In genomic region chr15:70646169-70646568, GRCh38 we compare ENCODE assay signal across 35 cellular contexts.
"Had no signal": no experiment of that assay in that cellular context is flagged by ENCODE, and none has a peak within 500 bp of the region (broad histone marks: within the 10 kb centered on the region; RNA-seq: fewer than 3 reads in every experiment).

No MANE protein-coding gene starts in this region.

- ATAC-seq: activated CD8-positive, alpha-beta T cell treated with anti-CD3 and anti-CD28 coated beads for 36 hours; activated naive CD4-positive, alpha-beta T cell treated with anti-CD3 and anti-CD28 coated beads, Interleukin-2, amount 50 U/mL, for 72 hours; activated T-cell treated with anti-CD3 and anti-CD28 coated beads, Interleukin-2, amount 50 U/mL, for 4 hours; activated T-cell treated with anti-CD3 and anti-CD28 coated beads, Interleukin-2, amount 50 U/mL, for 72 hours; activated T-helper 17 cell treated with anti-CD3 and anti-CD28 coated beads, Interleukin-2, amount 50 U/mL, for 72 hours; body of pancreas had no signal

- FAIRE-seq: astrocyte, bronchial epithelial cell, TTC549 had no signal

- H3K4me3 ChIP-seq: adrenal gland, body of pancreas, cardiac muscle cell had no signal

- H3K9me3 ChIP-seq: adrenal gland, body of pancreas had no signal

- H3K4me1 ChIP-seq: adrenal gland, body of pancreas had no signal

- H3K27ac ChIP-seq: adrenal gland, body of pancreas, cardiac muscle cell, VCaP had no signal

- H3K27me3 ChIP-seq: adrenal gland, body of pancreas, cardiac muscle cell had no signal

- H3K36me3 ChIP-seq: adrenal gland, cardiac muscle cell had no signal

- DNase-seq: activated B cell treated with CpG ODN at 0.5 μM for 24 hours; activated CD4-positive, alpha-beta memory T cell treated with anti-CD3 and anti-CD28 coated beads for 36 hours; activated CD4-positive, alpha-beta T cell treated with anti-CD3 and anti-CD28 coated beads for 4 hours; activated CD4-positive, alpha-beta T cell treated with anti-CD3 and anti-CD28 coated beads, Interleukin-2, amount 10 ng/mL, durations not matched to agents 24 days and 14 days; activated CD4-positive, alpha-beta T cell treated with anti-CD3 and anti-CD28 coated beads, Interleukin-2, amount 50 U/mL, for 1 hour; activated CD4-positive, alpha-beta T cell treated with anti-CD3 and anti-CD28 coated beads, Interleukin-2, amount 50 U/mL, for 4 hours; activated CD4-positive, CD25-positive, alpha-beta regulatory T cell treated with anti-CD3 and anti-CD28 coated beads, Interleukin-2, amount 50 U/mL, for 72 hours; activated CD8-positive, alpha-beta memory T cell treated with anti-CD3 and anti-CD28 coated beads, Interleukin-2, amount 50 U/mL, for 4 hours; activated CD8-positive, alpha-beta T cell treated with anti-CD3 and anti-CD28 coated beads for 36 hours; activated effector memory CD4-positive, alpha-beta T cell treated with anti-CD3 and anti-CD28 coated beads, Interleukin-2, amount 50 U/mL, for 16 hours; activated gamma-delta T cell treated with Interleukin-2 at 50 U/mL for 16 hours; activated naive CD4-positive, alpha-beta T cell; activated naive CD4-positive, alpha-beta T cell treated with anti-CD3 and anti-CD28 coated beads for 36 hours; activated naive CD4-positive, alpha-beta T cell treated with anti-CD3 and anti-CD28 coated beads, Interleukin-2, amount 50 U/mL, for 16 hours; activated naive CD8-positive, alpha-beta T cell treated with anti-CD3 and anti-CD28 coated beads for 36 hours; activated T-cell treated with anti-CD3 and anti-CD28 coated beads for 4 hours; activated T-cell treated with anti-CD3 and anti-CD28 coated beads, Interleukin-2, amount 50 U/mL, for 1 hour; activated T-cell treated with anti-CD3 and anti-CD28 coated beads, Interleukin-2, amount 50 U/mL, for 4 hours; activated T-cell treated with anti-CD3 and anti-CD28 coated beads, Interleukin-2, amount 50 U/mL, for 72 hours; adrenal gland; amniotic stem cell; aorta; body of pancreas; caudate nucleus; cerebellar nuclear complex; T-helper 1 cell; T-helper 2 cell; T-helper 9 cell had no signal
